ENCODE assay signal across 8 cellular contexts in the genomic region with DNA sequence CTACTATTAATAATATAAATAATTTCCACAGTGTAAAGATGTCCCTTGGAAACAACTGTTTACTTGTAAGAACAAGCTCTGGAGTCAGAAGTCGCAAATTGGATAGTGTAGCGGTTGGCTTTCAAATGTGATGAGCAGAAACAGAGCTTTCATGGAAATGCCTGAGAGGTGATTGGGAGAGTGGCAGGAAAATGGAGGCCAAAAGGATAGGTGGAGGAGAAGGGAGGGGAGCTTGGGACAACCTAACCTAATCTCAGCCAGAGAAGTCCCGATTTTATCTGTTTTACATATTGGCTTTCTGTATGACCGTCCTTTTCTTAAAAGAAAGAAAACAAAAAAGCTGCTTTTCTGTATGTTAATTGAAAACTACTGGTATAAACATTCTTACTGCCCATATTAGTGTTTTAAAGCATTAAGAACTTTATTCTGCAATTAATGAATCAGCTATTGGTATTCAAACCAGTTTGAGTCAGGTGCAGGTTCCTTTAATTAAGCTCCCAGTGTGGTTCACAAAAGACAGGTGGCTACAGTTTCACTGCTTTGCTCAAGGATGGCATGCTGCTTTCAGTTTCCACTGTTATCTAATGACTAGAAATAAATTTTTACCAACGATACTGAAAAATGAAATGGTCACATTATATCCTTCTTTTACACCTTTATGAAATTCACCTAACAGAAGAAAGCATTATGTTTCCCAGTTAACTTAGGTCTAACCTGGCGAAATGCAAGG.
A peak's percentile ranks its signal among the peaks of the same experiment; 100 is the strongest.
DNase-seq lines count a peak whose midpoint lies in the region; ATAC-seq and TF ChIP-seq lines count a peak whose summit lies in the region.
"Not testable (repeated sequence)": the region's sequence is repeated elsewhere in the genome, so short reads cannot be mapped to it uniquely, and the experiment has no call there.

No MANE protein-coding gene starts in this region.

- not testable (repeated sequence) for H3K9me3 ChIP-seq in PC-3 (ENCODE audit: low read length)

- H3K4me2 ChIP-seq in PC-3 (ENCODE audit: low read length): not testable (repeated sequence)

- not testable (repeated sequence) for BruUV-seq in PC-3 (replicated peaks; lab: Mats Ljungman, UMichigan)

- not testable (repeated sequence) for H3K79me2 ChIP-seq in PC-3 (ENCODE audit: low read length)

- DNase-seq in PC-3: not testable (repeated sequence)

- POLR2A ChIA-PET in PC-3 (lab: Charles Lee; ENCODE audit: unreplicated experiment): not testable (repeated sequence)

- H3K9me2 ChIP-seq in PC-3 (replicated peaks; ENCODE audit: low read length): not testable (repeated sequence)

- H3K4me3 ChIP-seq in PC-3 (ENCODE audit: low read length): not testable (repeated sequence)

- not testable (repeated sequence) for H3F3A ChIP-seq in PC-3 (ENCODE audit: low read length, unreplicated experiment)

- H3K9ac ChIP-seq in PC-3 (ENCODE audit: low read length): not testable (repeated sequence)

- intact Hi-C loops in PC-3 (cut with micrococcal nuclease): not testable (repeated sequence)

- not testable (repeated sequence) for TF ChIP-seq CTCF in PC-3 (conservative IDR thresholded peaks at IDR 0.05; ENCODE audit: low read depth, low read length)

- H3K4me1 ChIP-seq in PC-3 (ENCODE audit: insufficient read depth, low read length): not testable (repeated sequence)

- H3K36me3 ChIP-seq in PC-3 (ENCODE audit: low read depth, low read length): not testable (repeated sequence)

- H4K20me1 ChIP-seq in PC-3 (ENCODE audit: low read length): not testable (repeated sequence)

- H3K27me3 ChIP-seq in PC-3 (ENCODE audit: low read length): not testable (repeated sequence)

- 0 out of 2 replicates have a peak overlapping the region, but pooled peaks have one; percentile 30 for H2AFZ ChIP-seq in PC-3 (ENCODE audit: low read length)

- ATAC-seq in GM18498 (IDR thresholded peaks at IDR 0.05; ENCODE audit: unreplicated experiment): peak; percentile 83
- ATAC-seq in GM18868 (IDR thresholded peaks at IDR 0.05; ENCODE audit: unreplicated experiment): peak; percentile 56
- peak; percentile 68 for ATAC-seq in GM19397 (IDR thresholded peaks at IDR 0.05; ENCODE audit: unreplicated experiment)
- peak; percentile 62 for ATAC-seq in GM21423 (IDR thresholded peaks at IDR 0.05; ENCODE audit: unreplicated experiment)
- peak; percentile 66 for ATAC-seq in HG02678 (IDR thresholded peaks at IDR 0.05; ENCODE audit: unreplicated experiment)
- peak; percentile 87 for ATAC-seq in HG03159 (IDR thresholded peaks at IDR 0.05; ENCODE audit: unreplicated experiment)
- peak; percentile 68 for ATAC-seq in HG03520 (IDR thresholded peaks at IDR 0.05; ENCODE audit: unreplicated experiment)
- not testable (repeated sequence) for ATAC-seq in PC-3

- CTCF ChIA-PET in PC-3 (lab: Charles Lee): not testable (repeated sequence)

- not testable (repeated sequence) for H3K27ac ChIP-seq in PC-3 (ENCODE audit: low read length)
